11 cellular contexts compared by ENCODE assay signal in the genomic region with DNA sequence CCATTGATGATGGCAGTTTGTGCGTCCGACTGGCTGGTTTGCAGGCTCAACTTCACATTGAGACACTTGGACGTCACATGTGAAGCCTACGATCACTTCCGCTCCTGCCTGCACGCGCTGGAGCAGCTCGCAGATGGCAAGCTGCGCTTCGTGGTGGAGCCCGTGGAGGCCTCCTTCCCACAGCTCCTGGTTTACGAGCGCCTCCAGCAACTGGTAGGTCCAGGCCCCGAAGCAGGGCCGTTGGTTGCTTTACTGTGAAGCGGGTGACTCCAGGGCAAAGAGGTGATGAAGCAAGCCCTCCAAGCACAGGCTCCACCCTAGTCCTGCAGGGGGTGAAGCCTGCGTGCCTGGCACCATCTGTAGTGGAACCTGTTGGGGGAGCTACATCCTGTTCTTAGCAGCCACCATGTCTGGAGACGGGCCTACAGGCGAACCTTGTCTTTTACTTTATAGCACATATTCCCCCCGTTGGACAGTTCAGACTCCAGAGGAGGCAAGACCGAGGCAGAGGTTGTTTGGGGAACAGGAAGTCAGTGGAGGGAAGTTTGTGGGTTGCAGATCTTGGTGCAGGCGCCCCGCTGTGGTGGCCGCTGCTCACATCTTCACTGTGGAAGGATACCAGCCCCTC. TPM values are rescaled to one million over a fixed set of nuclear protein-coding genes. Genes with fewer than 3 reads are reported as not detected.
DNase-seq lines count a peak whose midpoint lies in the region; ATAC-seq and TF ChIP-seq lines count a peak whose summit lies in the region.
"Had no signal": no experiment of that assay in that cellular context is flagged by ENCODE, and none has a peak within 500 bp of the region (broad histone marks: within the 10 kb centered on the region; RNA-seq: fewer than 3 reads in every experiment).

No MANE protein-coding gene starts in this region.

- no peak for TF ChIP-seq CTCF in A673 (conservative IDR thresholded peaks at IDR 0.05; ENCODE audit: low read depth, low read length)
- TF ChIP-seq CTCF in right lobe of liver (IDR thresholded peaks at IDR 0.05): no peak

- H3K27me3 ChIP-seq in A673 (replicated peaks; ENCODE audit: insufficient read depth, low read depth, low read length, poor library complexity) (no peaks in the 10 kb centered on the region), right lobe of liver (no peaks in the 10 kb centered on the region)

- DNase-seq in A673 (ENCODE audit: low spot score): no peak
- DNase-seq in activated CD8-positive, alpha-beta T cell treated with anti-CD3 and anti-CD28 coated beads, Interleukin-2, amount 10 ng/mL, durations not matched to agents 7 days and 5 days: peak; percentile 61
- DNase-seq in right lobe of liver: peak in 1 of 3 donors; percentile 61
- DNase-seq in stimulated activated CD8-positive, alpha-beta memory T cell treated with anti-CD3 and anti-CD28 coated beads, Interleukin-4, amount 100 ng/mL, for 48 hours: no peak
- DNase-seq in OCI-M1 (lab: John Stamatoyannopoulos, UW): no peak
- no peak for DNase-seq in T1000 (lab: John Stamatoyannopoulos, UW)
- DNase-seq: NCI-H524 treated with DMSO at 0.1 percent for 48 hours, small intestine had no signal

- H3K27me3 Mint-ChIP-seq in activated CD8-positive, alpha-beta T cell treated with anti-CD3 and anti-CD28 coated beads, Interleukin-2, amount 10 ng/mL, durations not matched to agents 7 days and 5 days (ENCODE audit: low read depth): no peaks in the 10 kb centered on the region

- intact Hi-C loops in A673 (cut with micrococcal nuclease; ENCODE audit: unreplicated experiment) (no loop called here), right lobe of liver (cut with DNase I) (no loop called here)

- CTCF ChIA-PET in A673 (lab: Charles Lee): no interaction called here
- CTCF ChIA-PET in activated CD8-positive, alpha-beta T cell treated with anti-CD3 and anti-CD28 coated beads, Interleukin-2, amount 10 ng/mL, durations not matched to agents 7 days and 5 days (lab: Charles Lee): interaction anchor here (0.8 to 1.9 kb wide), 10 partner anchors 9 to 253 kb away, joined by 3 to 9 read pairs (median 4); no protein-coding TSS in a partner anchor

- no peaks in the 10 kb centered on the region for H3K4me1 ChIP-seq in A673 (ENCODE audit: insufficient read depth, low read length, poor library complexity, severe bottlenecking)
- H3K4me1 ChIP-seq in right lobe of liver: no peaks in the 10 kb centered on the region

- H3K36me3 Mint-ChIP-seq in activated CD8-positive, alpha-beta T cell treated with anti-CD3 and anti-CD28 coated beads, Interleukin-2, amount 10 ng/mL, durations not matched to agents 7 days and 5 days (ENCODE audit: low read depth): peaks cover 66% of the 10 kb centered on the region

- POLR2A ChIA-PET in A673 (lab: Charles Lee; ENCODE audit: low non-redundant PET): no interaction called here
- POLR2A ChIA-PET in activated CD8-positive, alpha-beta T cell treated with anti-CD3 and anti-CD28 coated beads, Interleukin-2, amount 10 ng/mL, durations not matched to agents 7 days and 5 days (lab: Charles Lee): interaction anchor here (1.0 kb wide), 1 partner anchor 224 kb away, joined by 3 read pairs; a partner anchor contains a TSS

- WGBS in right lobe of liver (ENCODE audit: insufficient coverage, low coverage, low lambda C conversion rate, missing lambda C conversion rate): 57% methylated on average over 6 of the region's 24 CpGs

- H3K4me3 ChIP-seq in A673 (ENCODE audit: low read depth, low read length, poor library complexity, severe bottlenecking): no peak overlapping the region
- H3K4me3 ChIP-seq in right lobe of liver: no peak overlapping the region

- no peaks in the 10 kb centered on the region for H3K9me3 ChIP-seq in A673 (ENCODE audit: low read depth, low read length, poor library complexity, severe bottlenecking)
- H3K9me3 ChIP-seq in KOPT-K1 (ENCODE audit: insufficient read depth, low read length, poor library complexity, severe bottlenecking): no peaks in the 10 kb centered on the region
- no peaks in the 10 kb centered on the region for H3K9me3 ChIP-seq in right lobe of liver

- peak overlapping the region; percentile 38 for H3K4me3 Mint-ChIP-seq in activated CD8-positive, alpha-beta T cell treated with anti-CD3 and anti-CD28 coated beads, Interleukin-2, amount 10 ng/mL, durations not matched to agents 7 days and 5 days

- peak overlapping the region; percentile 81 for H3K27ac Mint-ChIP-seq in activated CD8-positive, alpha-beta T cell treated with anti-CD3 and anti-CD28 coated beads, Interleukin-2, amount 10 ng/mL, durations not matched to agents 7 days and 5 days

- no peaks in the 10 kb centered on the region for H3K9me3 Mint-ChIP-seq in activated CD8-positive, alpha-beta T cell treated with anti-CD3 and anti-CD28 coated beads, Interleukin-2, amount 10 ng/mL, durations not matched to agents 7 days and 5 days (ENCODE audit: insufficient read depth)

- peak; percentile 87 for ATAC-seq in activated CD8-positive, alpha-beta T cell treated with anti-CD3 and anti-CD28 coated beads, Interleukin-2, amount 10 ng/mL, durations not matched to agents 7 days and 5 days
- ATAC-seq in right lobe of liver (peak; percentile 55 to 74 (median 62)), HG03095 (IDR thresholded peaks at IDR 0.05; ENCODE audit: unreplicated experiment) (no peak)

- no peak for TF ChIP-seq POLR2A in right lobe of liver (IDR thresholded peaks at IDR 0.05)

- H3K36me3 ChIP-seq in A673 (ENCODE audit: insufficient read depth, low read length, poor library complexity, severe bottlenecking) (peaks cover 85% of the 10 kb centered on the region), KOPT-K1 (ENCODE audit: insufficient read depth, low read length) (peaks cover 93% of the 10 kb centered on the region), right lobe of liver (peaks cover 0 to 73% (median 28%) of the 10 kb centered on the region in 4 donors)

- BruUV-seq in A673 (replicated peaks; lab: Mats Ljungman, UMichigan): no TSS peak

- H3K27ac ChIP-seq in A673 (ENCODE audit: low read depth, low read length, poor library complexity, severe bottlenecking) (peak overlapping the region; percentile 37), KOPT-K1 (ENCODE audit: low read depth, low read length, poor library complexity, severe bottlenecking) (peak overlapping the region; percentile 41), right lobe of liver (peak overlapping the region in 2 of 3 donors; percentile 38 to 47)

- H3K4me1 Mint-ChIP-seq in activated CD8-positive, alpha-beta T cell treated with anti-CD3 and anti-CD28 coated beads, Interleukin-2, amount 10 ng/mL, durations not matched to agents 7 days and 5 days (ENCODE audit: low read depth): peaks cover 17% of the 10 kb centered on the region

RNA-seq across cellular contexts. Expression of a gene that starts 23.1 kb away (rescaled TPM):
- total RNA-seq in A673 (2021) (91.2 and 116 TPM in 2 replicates), right lobe of liver (10 to 100 TPM; 11.3 to 15.2 (median 13.7) TPM)
- 10 to 100 TPM; 26.7 to 27.4 TPM for total RNA-seq in activated CD8-positive, alpha-beta T cell treated with anti-CD3 and anti-CD28 coated beads, Interleukin-2, amount 10 ng/mL, durations not matched to agents 7 days and 5 days

RNA-seq across cellular contexts. Expression of a gene that starts 29.8 kb away (rescaled TPM):
- total RNA-seq in A673 (2021): 6.9 and 8.6 TPM in 2 replicates
- total RNA-seq in activated CD8-positive, alpha-beta T cell treated with anti-CD3 and anti-CD28 coated beads, Interleukin-2, amount 10 ng/mL, durations not matched to agents 7 days and 5 days: 1 to 10 TPM; 2.9 to 3.0 TPM
- 100 to 1,000 TPM; 160 to 378 (median 305) TPM for total RNA-seq in right lobe of liver

RNA-seq across cellular contexts. Expression of a gene that starts 54.3 kb away (rescaled TPM):
- total RNA-seq in A673 (2021) (0.86 and 1.8 TPM in 2 replicates), right lobe of liver (not detected)
- not detected for total RNA-seq in activated CD8-positive, alpha-beta T cell treated with anti-CD3 and anti-CD28 coated beads, Interleukin-2, amount 10 ng/mL, durations not matched to agents 7 days and 5 days
- total RNA-seq: lung microvascular endothelial cell had no signal

Comparison
In these comparisons a context has a peak if more than half of its experiments do, and no peak if none do; other contexts are left out.
1. RNA of a gene that starts 29.8 kb away (total RNA-seq): 160 to 378 TPM in right lobe of liver; 6.9 to 8.6 TPM in A673 and 2.9 to 3.0 TPM in activated CD8-positive, alpha-beta T cell treated with anti-CD3 and anti-CD28 coated beads, Interleukin-2, amount 10 ng/mL, durations not matched to agents 7 days and 5 days; every median in the first group is over 10 times any median in the second.
2. Peak in every context shown above with its lines, with median percentiles within 50 percentile points of each other: H3K27ac ChIP-seq.